In the genomic region with DNA sequence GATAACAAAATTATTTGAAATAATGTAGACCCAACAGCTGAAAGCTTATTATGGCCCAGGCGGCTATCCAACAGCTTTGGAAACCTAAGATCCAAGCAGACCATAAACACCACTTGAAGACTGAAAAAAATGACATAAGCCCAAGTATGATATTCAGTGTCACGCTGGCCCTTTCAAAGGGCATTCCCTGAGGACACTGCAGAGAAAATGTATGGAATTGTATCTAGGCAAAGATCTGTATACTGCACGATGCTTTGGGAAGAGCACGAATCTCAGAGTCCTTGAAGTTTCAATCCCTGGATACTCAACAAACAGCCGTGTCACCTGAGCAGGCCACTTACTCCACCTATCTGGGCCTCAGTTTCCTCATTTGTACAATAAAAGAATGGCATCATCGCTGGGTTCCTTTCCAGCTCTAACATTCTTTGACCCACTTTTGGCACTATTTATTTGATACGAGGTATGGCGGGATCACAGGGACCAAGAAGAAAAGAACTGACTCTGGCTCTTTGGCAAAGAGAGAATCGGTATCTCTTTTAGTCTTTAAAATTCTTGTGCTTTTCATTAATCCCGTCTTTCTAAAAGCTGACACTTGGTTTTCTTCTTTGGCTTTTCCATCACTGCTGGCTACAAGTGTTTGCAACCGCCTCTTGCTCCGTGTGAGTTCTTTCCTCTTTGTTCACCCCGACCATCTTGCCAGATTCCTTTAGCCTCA, we compare ENCODE assay signal across 1 cellular context.
TF ChIP-seq lines count a peak whose summit lies in the region.

No MANE protein-coding gene starts in this region.

TF ChIP-seq in K562, 482 proteins besides CTCF, POLR2A, EP300 and RAD21 (continues in another document):
- TF ChIP-seq SUPT5H (IDR thresholded peaks at IDR 0.05) (0 out of 2 replicates have a peak, but pooled peaks have one; percentile 0), HDAC2 (IDR thresholded peaks at IDR 0.05) (peak; percentile 11; the same call in 1 of the 2 replicates), THRAP3 (IDR thresholded peaks at IDR 0.05; ENCODE audit: borderline replicate concordance) (0 out of 2 replicates have a peak, but pooled peaks have one; percentile 48), POLR2AphosphoS5 (IDR thresholded peaks at IDR 0.05; ENCODE audit: control insufficient read depth, insufficient read depth, low read depth, low read length) (0 out of 2 replicates have a peak, but pooled peaks have one; percentile 9), ZNF354B (CRISPR knock-in tag; IDR thresholded peaks at IDR 0.05) (no peak), TEAD1 (CRISPR knock-in tag; IDR thresholded peaks at IDR 0.05) (0 out of 4 replicates have a peak, but pooled peaks of 1 of the 2 experiments have one; percentile 8), ASH1L (IDR thresholded peaks at IDR 0.05; ENCODE audit: borderline replicate concordance, low read depth, partially characterized antibody) (peak; percentile 16), ZNF316 (IDR thresholded peaks at IDR 0.05) (peak; percentile 43; the same call in 1 of the 2 replicates), YY1 (IDR thresholded peaks at IDR 0.05; ENCODE audit: borderline replicate concordance in 1 of 3, control insufficient read depth in 1 of 3, extremely low read depth in 1 of 3, insufficient read depth in 3 of 3, insufficient read length in 1 of 3, insufficient replicate concordance in 2 of 3, low read depth in 1 of 3, low read length in 2 of 3) (peak in 1 of 3 experiments; percentile 67), MAFG (tag; conservative IDR thresholded peaks at IDR 0.05) (no peak), BCOR (IDR thresholded peaks at IDR 0.05) (0 out of 2 replicates have a peak, but pooled peaks have one; percentile 44), ZNF253 (CRISPR knock-in tag; conservative IDR thresholded peaks at IDR 0.05) (0 out of 2 replicates have a peak, but pooled peaks have one; percentile 52), TAF15 (IDR thresholded peaks at IDR 0.05; ENCODE audit: low read depth, low read length) (no peak), POLR2AphosphoS2 (IDR thresholded peaks at IDR 0.05; ENCODE audit: low read length) (peak; percentile 67; the same call in 1 of the 2 replicates)
- TF ChIP-seq, protein P1, sequence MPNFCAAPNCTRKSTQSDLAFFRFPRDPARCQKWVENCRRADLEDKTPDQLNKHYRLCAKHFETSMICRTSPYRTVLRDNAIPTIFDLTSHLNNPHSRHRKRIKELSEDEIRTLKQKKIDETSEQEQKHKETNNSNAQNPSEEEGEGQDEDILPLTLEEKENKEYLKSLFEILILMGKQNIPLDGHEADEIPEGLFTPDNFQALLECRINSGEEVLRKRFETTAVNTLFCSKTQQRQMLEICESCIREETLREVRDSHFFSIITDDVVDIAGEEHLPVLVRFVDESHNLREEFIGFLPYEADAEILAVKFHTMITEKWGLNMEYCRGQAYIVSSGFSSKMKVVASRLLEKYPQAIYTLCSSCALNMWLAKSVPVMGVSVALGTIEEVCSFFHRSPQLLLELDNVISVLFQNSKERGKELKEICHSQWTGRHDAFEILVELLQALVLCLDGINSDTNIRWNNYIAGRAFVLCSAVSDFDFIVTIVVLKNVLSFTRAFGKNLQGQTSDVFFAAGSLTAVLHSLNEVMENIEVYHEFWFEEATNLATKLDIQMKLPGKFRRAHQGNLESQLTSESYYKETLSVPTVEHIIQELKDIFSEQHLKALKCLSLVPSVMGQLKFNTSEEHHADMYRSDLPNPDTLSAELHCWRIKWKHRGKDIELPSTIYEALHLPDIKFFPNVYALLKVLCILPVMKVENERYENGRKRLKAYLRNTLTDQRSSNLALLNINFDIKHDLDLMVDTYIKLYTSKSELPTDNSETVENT (CRISPR knock-in tag; IDR thresholded peaks at IDR 0.05) = no peak
- TF ChIP-seq, protein P2, sequence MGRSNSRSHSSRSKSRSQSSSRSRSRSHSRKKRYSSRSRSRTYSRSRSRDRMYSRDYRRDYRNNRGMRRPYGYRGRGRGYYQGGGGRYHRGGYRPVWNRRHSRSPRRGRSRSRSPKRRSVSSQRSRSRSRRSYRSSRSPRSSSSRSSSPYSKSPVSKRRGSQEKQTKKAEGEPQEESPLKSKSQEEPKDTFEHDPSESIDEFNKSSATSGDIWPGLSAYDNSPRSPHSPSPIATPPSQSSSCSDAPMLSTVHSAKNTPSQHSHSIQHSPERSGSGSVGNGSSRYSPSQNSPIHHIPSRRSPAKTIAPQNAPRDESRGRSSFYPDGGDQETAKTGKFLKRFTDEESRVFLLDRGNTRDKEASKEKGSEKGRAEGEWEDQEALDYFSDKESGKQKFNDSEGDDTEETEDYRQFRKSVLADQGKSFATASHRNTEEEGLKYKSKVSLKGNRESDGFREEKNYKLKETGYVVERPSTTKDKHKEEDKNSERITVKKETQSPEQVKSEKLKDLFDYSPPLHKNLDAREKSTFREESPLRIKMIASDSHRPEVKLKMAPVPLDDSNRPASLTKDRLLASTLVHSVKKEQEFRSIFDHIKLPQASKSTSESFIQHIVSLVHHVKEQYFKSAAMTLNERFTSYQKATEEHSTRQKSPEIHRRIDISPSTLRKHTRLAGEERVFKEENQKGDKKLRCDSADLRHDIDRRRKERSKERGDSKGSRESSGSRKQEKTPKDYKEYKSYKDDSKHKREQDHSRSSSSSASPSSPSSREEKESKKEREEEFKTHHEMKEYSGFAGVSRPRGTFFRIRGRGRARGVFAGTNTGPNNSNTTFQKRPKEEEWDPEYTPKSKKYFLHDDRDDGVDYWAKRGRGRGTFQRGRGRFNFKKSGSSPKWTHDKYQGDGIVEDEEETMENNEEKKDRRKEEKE (IDR thresholded peaks at IDR 0.05; ENCODE audit: borderline replicate concordance in 1 of 2, control insufficient read depth in 1 of 2, low read depth in 2 of 2, low read length in 1 of 2) = 0 out of 4 replicates have a peak, but pooled peaks of 1 of the 2 experiments have one; percentile 78
- TF ChIP-seq, protein P3, sequence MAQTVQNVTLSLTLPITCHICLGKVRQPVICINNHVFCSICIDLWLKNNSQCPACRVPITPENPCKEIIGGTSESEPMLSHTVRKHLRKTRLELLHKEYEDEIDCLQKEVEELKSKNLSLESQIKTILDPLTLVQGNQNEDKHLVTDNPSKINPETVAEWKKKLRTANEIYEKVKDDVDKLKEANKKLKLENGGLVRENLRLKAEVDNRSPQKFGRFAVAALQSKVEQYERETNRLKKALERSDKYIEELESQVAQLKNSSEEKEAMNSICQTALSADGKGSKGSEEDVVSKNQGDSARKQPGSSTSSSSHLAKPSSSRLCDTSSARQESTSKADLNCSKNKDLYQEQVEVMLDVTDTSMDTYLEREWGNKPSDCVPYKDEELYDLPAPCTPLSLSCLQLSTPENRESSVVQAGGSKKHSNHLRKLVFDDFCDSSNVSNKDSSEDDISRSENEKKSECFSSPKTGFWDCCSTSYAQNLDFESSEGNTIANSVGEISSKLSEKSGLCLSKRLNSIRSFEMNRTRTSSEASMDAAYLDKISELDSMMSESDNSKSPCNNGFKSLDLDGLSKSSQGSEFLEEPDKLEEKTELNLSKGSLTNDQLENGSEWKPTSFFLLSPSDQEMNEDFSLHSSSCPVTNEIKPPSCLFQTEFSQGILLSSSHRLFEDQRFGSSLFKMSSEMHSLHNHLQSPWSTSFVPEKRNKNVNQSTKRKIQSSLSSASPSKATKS (CRISPR knock-in tag; IDR thresholded peaks at IDR 0.05) = 0 out of 2 replicates have a peak, but pooled peaks have one; percentile 6
- TF ChIP-seq, protein P4, sequence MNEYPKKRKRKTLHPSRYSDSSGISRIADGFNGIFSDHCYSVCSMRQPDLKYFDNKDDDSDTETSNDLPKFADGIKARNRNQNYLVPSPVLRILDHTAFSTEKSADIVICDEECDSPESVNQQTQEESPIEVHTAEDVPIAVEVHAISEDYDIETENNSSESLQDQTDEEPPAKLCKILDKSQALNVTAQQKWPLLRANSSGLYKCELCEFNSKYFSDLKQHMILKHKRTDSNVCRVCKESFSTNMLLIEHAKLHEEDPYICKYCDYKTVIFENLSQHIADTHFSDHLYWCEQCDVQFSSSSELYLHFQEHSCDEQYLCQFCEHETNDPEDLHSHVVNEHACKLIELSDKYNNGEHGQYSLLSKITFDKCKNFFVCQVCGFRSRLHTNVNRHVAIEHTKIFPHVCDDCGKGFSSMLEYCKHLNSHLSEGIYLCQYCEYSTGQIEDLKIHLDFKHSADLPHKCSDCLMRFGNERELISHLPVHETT (CRISPR knock-in tag; conservative IDR thresholded peaks at IDR 0.05 in 1 of 2, IDR thresholded peaks at IDR 0.05 in 1 of 2) = peak in 1 of 2 experiments; percentile 28; a peak in 1 of 4 replicates
- TF ChIP-seq, protein P5, sequence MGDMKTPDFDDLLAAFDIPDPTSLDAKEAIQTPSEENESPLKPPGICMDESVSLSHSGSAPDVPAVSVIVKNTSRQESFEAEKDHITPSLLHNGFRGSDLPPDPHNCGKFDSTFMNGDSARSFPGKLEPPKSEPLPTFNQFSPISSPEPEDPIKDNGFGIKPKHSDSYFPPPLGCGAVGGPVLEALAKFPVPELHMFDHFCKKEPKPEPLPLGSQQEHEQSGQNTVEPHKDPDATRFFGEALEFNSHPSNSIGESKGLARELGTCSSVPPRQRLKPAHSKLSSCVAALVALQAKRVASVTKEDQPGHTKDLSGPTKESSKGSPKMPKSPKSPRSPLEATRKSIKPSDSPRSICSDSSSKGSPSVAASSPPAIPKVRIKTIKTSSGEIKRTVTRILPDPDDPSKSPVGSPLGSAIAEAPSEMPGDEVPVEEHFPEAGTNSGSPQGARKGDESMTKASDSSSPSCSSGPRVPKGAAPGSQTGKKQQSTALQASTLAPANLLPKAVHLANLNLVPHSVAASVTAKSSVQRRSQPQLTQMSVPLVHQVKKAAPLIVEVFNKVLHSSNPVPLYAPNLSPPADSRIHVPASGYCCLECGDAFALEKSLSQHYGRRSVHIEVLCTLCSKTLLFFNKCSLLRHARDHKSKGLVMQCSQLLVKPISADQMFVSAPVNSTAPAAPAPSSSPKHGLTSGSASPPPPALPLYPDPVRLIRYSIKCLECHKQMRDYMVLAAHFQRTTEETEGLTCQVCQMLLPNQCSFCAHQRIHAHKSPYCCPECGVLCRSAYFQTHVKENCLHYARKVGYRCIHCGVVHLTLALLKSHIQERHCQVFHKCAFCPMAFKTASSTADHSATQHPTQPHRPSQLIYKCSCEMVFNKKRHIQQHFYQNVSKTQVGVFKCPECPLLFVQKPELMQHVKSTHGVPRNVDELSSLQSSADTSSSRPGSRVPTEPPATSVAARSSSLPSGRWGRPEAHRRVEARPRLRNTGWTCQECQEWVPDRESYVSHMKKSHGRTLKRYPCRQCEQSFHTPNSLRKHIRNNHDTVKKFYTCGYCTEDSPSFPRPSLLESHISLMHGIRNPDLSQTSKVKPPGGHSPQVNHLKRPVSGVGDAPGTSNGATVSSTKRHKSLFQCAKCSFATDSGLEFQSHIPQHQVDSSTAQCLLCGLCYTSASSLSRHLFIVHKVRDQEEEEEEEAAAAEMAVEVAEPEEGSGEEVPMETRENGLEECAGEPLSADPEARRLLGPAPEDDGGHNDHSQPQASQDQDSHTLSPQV (IDR thresholded peaks at IDR 0.05) = 0 out of 2 replicates have a peak, but pooled peaks have one; percentile 32
- TF ChIP-seq, protein P6, sequence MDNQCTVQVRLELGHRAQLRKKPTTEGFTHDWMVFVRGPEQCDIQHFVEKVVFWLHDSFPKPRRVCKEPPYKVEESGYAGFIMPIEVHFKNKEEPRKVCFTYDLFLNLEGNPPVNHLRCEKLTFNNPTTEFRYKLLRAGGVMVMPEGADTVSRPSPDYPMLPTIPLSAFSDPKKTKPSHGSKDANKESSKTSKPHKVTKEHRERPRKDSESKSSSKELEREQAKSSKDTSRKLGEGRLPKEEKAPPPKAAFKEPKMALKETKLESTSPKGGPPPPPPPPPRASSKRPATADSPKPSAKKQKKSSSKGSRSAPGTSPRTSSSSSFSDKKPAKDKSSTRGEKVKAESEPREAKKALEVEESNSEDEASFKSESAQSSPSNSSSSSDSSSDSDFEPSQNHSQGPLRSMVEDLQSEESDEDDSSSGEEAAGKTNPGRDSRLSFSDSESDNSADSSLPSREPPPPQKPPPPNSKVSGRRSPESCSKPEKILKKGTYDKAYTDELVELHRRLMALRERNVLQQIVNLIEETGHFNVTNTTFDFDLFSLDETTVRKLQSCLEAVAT (IDR thresholded peaks at IDR 0.05) = peak; percentile 9 to 97
- TF ChIP-seq, protein P7, sequence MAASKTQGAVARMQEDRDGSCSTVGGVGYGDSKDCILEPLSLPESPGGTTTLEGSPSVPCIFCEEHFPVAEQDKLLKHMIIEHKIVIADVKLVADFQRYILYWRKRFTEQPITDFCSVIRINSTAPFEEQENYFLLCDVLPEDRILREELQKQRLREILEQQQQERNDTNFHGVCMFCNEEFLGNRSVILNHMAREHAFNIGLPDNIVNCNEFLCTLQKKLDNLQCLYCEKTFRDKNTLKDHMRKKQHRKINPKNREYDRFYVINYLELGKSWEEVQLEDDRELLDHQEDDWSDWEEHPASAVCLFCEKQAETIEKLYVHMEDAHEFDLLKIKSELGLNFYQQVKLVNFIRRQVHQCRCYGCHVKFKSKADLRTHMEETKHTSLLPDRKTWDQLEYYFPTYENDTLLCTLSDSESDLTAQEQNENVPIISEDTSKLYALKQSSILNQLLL (CRISPR knock-in tag; IDR thresholded peaks at IDR 0.05; ENCODE audit: borderline replicate concordance) = no peak
